19 cellular contexts compared by ENCODE assay signal in the genomic region with DNA sequence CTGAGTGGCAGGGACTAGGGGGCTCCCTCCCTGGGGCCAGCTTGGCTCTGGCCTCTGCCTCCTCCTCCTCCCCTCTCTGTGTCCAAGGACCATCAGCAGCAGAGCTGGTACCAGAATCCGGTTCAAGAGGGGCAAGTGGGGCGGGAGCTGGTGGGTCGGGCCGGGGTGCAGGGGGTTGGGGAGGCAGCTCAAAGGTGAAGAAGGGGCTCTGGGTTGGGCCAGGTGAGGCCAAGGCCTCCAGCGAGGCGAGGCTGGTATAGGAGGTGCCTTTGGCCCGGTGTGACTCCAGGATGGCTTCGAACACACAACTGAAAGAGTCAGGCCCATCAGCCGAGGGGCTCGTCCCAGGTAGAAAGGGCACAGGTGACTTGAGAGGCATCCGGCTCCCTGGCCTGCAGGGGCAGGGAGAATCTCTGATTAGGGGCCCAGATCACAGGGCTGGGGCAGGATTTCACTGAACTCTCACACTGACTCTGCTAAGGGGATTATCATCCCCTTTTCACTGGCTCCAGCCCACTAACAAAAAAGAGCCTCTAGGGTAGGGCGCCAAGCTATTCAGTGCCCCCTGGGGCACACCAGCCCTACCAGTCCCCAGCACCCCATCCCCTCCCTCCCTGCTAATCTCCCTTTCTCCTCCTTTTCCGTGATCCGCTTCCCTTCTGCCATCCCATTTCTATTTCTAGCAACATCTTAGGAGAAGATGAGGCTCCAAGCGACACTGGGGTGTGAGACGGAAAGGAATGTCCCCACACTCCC. TPM values are rescaled to one million over a fixed set of nuclear protein-coding genes. Genes with fewer than 3 reads are reported as not detected.
A peak's percentile ranks its signal among the peaks of the same experiment; 100 is the strongest.
DNase-seq lines count a peak whose midpoint lies in the region; ATAC-seq, FAIRE-seq and TF ChIP-seq lines count a peak whose summit lies in the region.
"Had no signal": no experiment of that assay in that cellular context is flagged by ENCODE, and none has a peak within 500 bp of the region (broad histone marks: within the 10 kb centered on the region; RNA-seq: fewer than 3 reads in every experiment).

No MANE protein-coding gene starts in this region.

- H3K27me3 ChIP-seq in WERI-Rb-1 (ENCODE audit: insufficient read depth, low read depth, severe bottlenecking) (no peaks in the 10 kb centered on the region), small intestine (ENCODE audit: control insufficient read depth in 2 of 2, insufficient read depth in 2 of 2, low read length in 2 of 2) (peaks cover 22 to 23% of the 10 kb centered on the region in 2 donors)

- FAIRE-seq in D721Med (lab: Jason Lieb, UNC): no peak
- no peak for FAIRE-seq in small intestine (lab: Jason Lieb, UNC)
- FAIRE-seq: HTR-8/SVneo had no signal

- peaks cover 66% of the 10 kb centered on the region for H3K36me3 ChIP-seq in WERI-Rb-1
- no peaks in the 10 kb centered on the region for H3K36me3 ChIP-seq in small intestine (ENCODE audit: control insufficient read depth in 2 of 2, insufficient read depth in 2 of 2, low read length in 2 of 2)
- H3K36me3 ChIP-seq: MG63 had no signal

- H3K4me1 ChIP-seq in small intestine (ENCODE audit: control insufficient read depth in 2 of 2, insufficient read depth in 1 of 2, low read depth in 1 of 2, low read length in 1 of 2): no peaks in the 10 kb centered on the region

- ATAC-seq in GM19463 (IDR thresholded peaks at IDR 0.05; ENCODE audit: unreplicated experiment): no peak
- ATAC-seq: Panc1 had no signal

- DNase-seq in D721Med (ENCODE audit: insufficient read length, low spot score) (peak; percentile 75), WERI-Rb-1 (peak; percentile 52), glutamatergic neuron (no peak), small intestine (no peak)
- DNase-seq in stimulated activated CD8-positive, alpha-beta memory T cell treated with anti-CD3 and anti-CD28 coated beads, Interleukin-4, amount 100 ng/mL, for 48 hours: no peak
- DNase-seq: DMS 273 treated with DMSO at 0.1 percent for 48 hours, DND-41, HFFc6, IMR-90, Karpas-422, MG63, NCI-H446 had no signal

- H3K27ac ChIP-seq in WERI-Rb-1 (peak overlapping the region; percentile 99), temporal lobe (ENCODE audit: low read depth, low read length) (peak overlapping the region; percentile 52), small intestine (ENCODE audit: low read depth in 1 of 2, low read length in 1 of 2) (no peak overlapping the region)
- H3K27ac ChIP-seq: C4-2B had no signal

- peaks cover 19% of the 10 kb centered on the region for H3K27me3 Mint-ChIP-seq in glutamatergic neuron (ENCODE audit: unreplicated experiment)

- peaks cover 52% of the 10 kb centered on the region for H3K4me1 Mint-ChIP-seq in glutamatergic neuron (ENCODE audit: low read depth, unreplicated experiment)

- H3K36me3 Mint-ChIP-seq in glutamatergic neuron (ENCODE audit: unreplicated experiment): no peaks in the 10 kb centered on the region

- TF ChIP-seq CTCF in D721Med (IDR thresholded peaks at IDR 0.05; ENCODE audit: insufficient read depth, missing control alignments): no peak
- TF ChIP-seq CTCF in WERI-Rb-1 (IDR thresholded peaks at IDR 0.05; ENCODE audit: low read depth, low read length): no peak
- TF ChIP-seq CTCF in glutamatergic neuron (IDR thresholded peaks at IDR 0.05; ENCODE audit: partially characterized antibody, unreplicated experiment): no peak

- H3K4me3 ChIP-seq in WERI-Rb-1 (ENCODE audit: low read depth, low read length) (no peak overlapping the region), small intestine (ENCODE audit: low read depth in 1 of 2, low read length in 2 of 2) (no peak overlapping the region)
- H3K4me3 ChIP-seq: MG63 had no signal

- peaks cover 22% of the 10 kb centered on the region for H3K9me3 Mint-ChIP-seq in glutamatergic neuron (ENCODE audit: unreplicated experiment)
- H3K9me3 Mint-ChIP-seq: HFFc6 had no signal

- no peak overlapping the region for H3K4me3 Mint-ChIP-seq in glutamatergic neuron (ENCODE audit: unreplicated experiment)
- H3K4me3 Mint-ChIP-seq: HFFc6 had no signal

- H3K9me3 ChIP-seq in WERI-Rb-1 (ENCODE audit: severe bottlenecking) (no peaks in the 10 kb centered on the region), small intestine (ENCODE audit: control insufficient read depth, low read depth) (no peaks in the 10 kb centered on the region)
- H3K9me3 ChIP-seq: MG63 had no signal

- H3K27ac Mint-ChIP-seq in glutamatergic neuron (ENCODE audit: unreplicated experiment): peak overlapping the region; percentile 99
- H3K27ac Mint-ChIP-seq: HFFc6 had no signal

- WGBS in small intestine, 3 donors: 69 to 82% (median 81%) methylated on average over 16 of the region's 16 CpGs

RNA-seq across cellular contexts. Expression of gene PSD, which starts 4.6 kb away (rescaled TPM):
- total RNA-seq in glutamatergic neuron (ENCODE audit: unreplicated experiment) (88.5 TPM), temporal lobe (99.6 TPM)
- polyA plus RNA-seq in small intestine: 1 to 10 TPM; 1.1 to 4.4 (median 1.4) TPM

RNA-seq across cellular contexts. Expression of gene FBXL15, which starts 6.7 kb away (rescaled TPM):
- total RNA-seq in glutamatergic neuron (ENCODE audit: unreplicated experiment) (23.4 TPM), temporal lobe (13.8 TPM)
- 10 to 100 TPM; 34.1 to 47.0 (median 35.1) TPM for polyA plus RNA-seq in small intestine

RNA-seq across cellular contexts. Expression of gene CUEDC2, which starts 18.4 kb away (rescaled TPM):
- total RNA-seq in glutamatergic neuron (ENCODE audit: unreplicated experiment) (104 TPM), temporal lobe (50.9 TPM)
- 10 to 100 TPM; 23.3 to 43.8 (median 25.7) TPM for polyA plus RNA-seq in small intestine

RNA-seq across cellular contexts. Expression of gene NFKB2, which starts 18.5 kb away (rescaled TPM):
- 7.5 TPM for total RNA-seq in glutamatergic neuron (ENCODE audit: unreplicated experiment)
- total RNA-seq in temporal lobe: 1.5 TPM
- 10 to 100 TPM; 13.5 to 16.5 (median 14.6) TPM for polyA plus RNA-seq in small intestine

RNA-seq across cellular contexts. Expression of gene C10orf95, which starts 37.4 kb away (rescaled TPM):
- total RNA-seq in glutamatergic neuron (ENCODE audit: unreplicated experiment): not detected
- under 0.01 TPM for total RNA-seq in temporal lobe
- under 1 TPM in 1 of 3 donors, not detected in 2; 0.61 TPM for polyA plus RNA-seq in small intestine
- total RNA-seq: G401, H4, IMR-90 had no signal
- polyA plus RNA-seq: IMR-90 had no signal

Comparison
In these comparisons a context has a peak if more than half of its experiments do, and no peak if none do; other contexts are left out.
1. DNase-seq: peak in D721Med (single experiment) and WERI-Rb-1 (single experiment); none in glutamatergic neuron (single experiment), stimulated activated CD8-positive, alpha-beta memory T cell treated with anti-CD3 and anti-CD28 coated beads, Interleukin-4, amount 100 ng/mL, for 48 hours (single experiment) and small intestine (single experiment).
2. H3K27ac ChIP-seq: peak in WERI-Rb-1 (single experiment) and temporal lobe (single experiment); none in small intestine (0 of 2).